ENCODE assay signal across 1 cellular context in the genomic region with DNA sequence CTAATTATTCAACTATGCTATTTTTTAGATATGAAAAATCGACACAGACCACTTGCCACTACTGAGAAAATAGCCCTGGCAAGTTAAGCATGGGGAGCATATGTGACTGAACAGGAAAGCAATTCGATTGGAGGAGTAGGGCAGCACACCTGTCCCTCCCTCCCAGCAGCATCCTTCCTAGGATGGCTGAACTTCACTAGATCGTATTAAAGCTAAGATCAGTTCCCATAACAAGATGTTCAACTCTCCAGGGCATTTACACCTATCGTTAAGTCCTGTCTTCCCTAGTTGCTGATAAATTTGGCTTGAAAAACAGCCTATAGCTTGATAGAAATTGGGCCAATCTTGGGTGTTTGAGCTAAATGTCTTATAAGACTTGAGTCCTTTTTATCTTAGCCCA.
A peak's percentile ranks its signal among the peaks of the same experiment; 100 is the strongest.
TF ChIP-seq lines count a peak whose summit lies in the region.

No MANE protein-coding gene starts in this region.

TF ChIP-seq in H1, 55 proteins besides CTCF, POLR2A, EP300 and RAD21:
- TF ChIP-seq JUN (IDR thresholded peaks at IDR 0.05; ENCODE audit: low read depth, low read length) = no peak
- TF ChIP-seq ZNF274 (IDR thresholded peaks at IDR 0.05; ENCODE audit: borderline replicate concordance, extremely low read depth, low read length) = no peak
- TF ChIP-seq E2F6 (IDR thresholded peaks at IDR 0.05) = no peak
- TF ChIP-seq POU5F1 (IDR thresholded peaks at IDR 0.05; ENCODE audit: low read depth, low read length) = no peak
- TF ChIP-seq POLR2AphosphoS5 (IDR thresholded peaks at IDR 0.05; ENCODE audit: low read depth, low read length) = peak; percentile 74
- TF ChIP-seq MAFK (IDR thresholded peaks at IDR 0.05; ENCODE audit: low read depth, low read length) = no peak
- no peak for TF ChIP-seq HDAC2 (IDR thresholded peaks at IDR 0.05; ENCODE audit: borderline replicate concordance in 1 of 2, low read depth in 2 of 2, low read length in 2 of 2)
- no peak for TF ChIP-seq TEAD4 (IDR thresholded peaks at IDR 0.05; ENCODE audit: low read depth, low read length)
TF ChIP-seq in H1: peak in this region for 1.
